In the genomic region with DNA sequence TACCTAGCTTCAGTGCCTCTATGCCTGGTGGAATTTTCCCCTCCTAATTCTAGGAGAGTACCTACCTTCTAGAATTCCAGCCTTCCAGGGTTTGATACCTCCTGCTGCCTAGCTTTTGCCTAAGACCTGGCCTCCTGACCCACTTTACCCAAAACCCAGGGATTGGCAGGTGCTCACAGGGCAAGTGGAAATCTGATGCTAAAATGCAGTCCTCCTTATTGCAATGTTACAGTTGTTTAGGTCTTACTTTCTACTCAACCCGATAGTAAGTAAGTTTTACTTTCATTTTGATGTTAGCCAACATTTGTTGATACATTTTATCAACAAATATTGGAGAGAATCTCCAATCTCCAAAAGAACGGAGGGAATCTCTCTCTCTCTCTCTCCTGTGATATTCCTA, we compare ENCODE assay signal across 13 cellular contexts.
DNase-seq lines count a peak whose midpoint lies in the region; ATAC-seq, FAIRE-seq and TF ChIP-seq lines count a peak whose summit lies in the region.
"Had no signal": no experiment of that assay in that cellular context is flagged by ENCODE, and none has a peak within 500 bp of the region (broad histone marks: within the 10 kb centered on the region; RNA-seq: fewer than 3 reads in every experiment).

No MANE protein-coding gene starts in this region.

- no peaks in the 10 kb centered on the region for H3K27me3 ChIP-seq in GM23338 (ENCODE audit: insufficient read depth)
- no peaks in the 10 kb centered on the region for H3K27me3 ChIP-seq in osteoblast (ENCODE audit: insufficient read depth, low read length)
- no peaks in the 10 kb centered on the region for H3K27me3 ChIP-seq in vagina
- H3K27me3 ChIP-seq: tibial artery had no signal

- intact Hi-C loops in activated CD4-positive, alpha-beta T cell treated with anti-CD3 and anti-CD28 coated beads, Interleukin-2, amount 10 ng/mL, durations not matched to agents 24 days and 14 days (cut with micrococcal nuclease), result no loop called here
- intact Hi-C loops in vagina (cut with DNase I), result no loop called here

- peak overlapping the region; percentile 73 for H3K4me3 Mint-ChIP-seq in activated CD4-positive, alpha-beta T cell treated with anti-CD3 and anti-CD28 coated beads, Interleukin-2, amount 10 ng/mL, durations not matched to agents 24 days and 14 days
- H3K4me3 Mint-ChIP-seq in GM23338, result no peak overlapping the region
- peak overlapping the region; percentile 68 for H3K4me3 Mint-ChIP-seq in activated CD8-positive, alpha-beta T cell treated with anti-CD3 and anti-CD28 coated beads, Interleukin-2, amount 10 ng/mL, durations not matched to agents 7 days and 5 days
- H3K4me3 Mint-ChIP-seq: mesothelial cell of epicardium had no signal

- peak; percentile 65 for DNase-seq in activated CD4-positive, alpha-beta T cell treated with anti-CD3 and anti-CD28 coated beads, Interleukin-2, amount 10 ng/mL, durations not matched to agents 24 days and 14 days
- DNase-seq in activated CD4-positive, alpha-beta T cell treated with anti-CD3 and anti-CD28 coated beads, Interleukin-2, amount 50 U/mL, for 48 hours, result no peak
- DNase-seq in GM23338 (ENCODE audit: low spot score), result no peak
- DNase-seq in activated CD8-positive, alpha-beta T cell treated with anti-CD3 and anti-CD28 coated beads, Interleukin-2, amount 10 ng/mL, durations not matched to agents 7 days and 5 days, result no peak
- DNase-seq in osteoblast (ENCODE audit: insufficient read length, low spot score, missing footprints), result no peak
- DNase-seq in NCI-H524 treated with DMSO at 0.1 percent for 48 hours (lab: John Stamatoyannopoulos, UW), result no peak
- DNase-seq in vagina (ENCODE audit: extremely low spot score in 2 of 2), result no peak
- DNase-seq in GM12891 (ENCODE audit: insufficient read length, low spot score), result no peak
- DNase-seq: ACHN, DMS79, NCI-H1694, tibial artery had no signal

- no peaks in the 10 kb centered on the region for H3K9me2 ChIP-seq in GM23338 (ENCODE audit: insufficient read depth)

- no peak for FAIRE-seq in GM12891 (lab: Jason Lieb, UNC)

- ATAC-seq in GM23338, result peak; percentile 29; the same call in 1 of the 3 replicates
- ATAC-seq in activated CD8-positive, alpha-beta T cell treated with anti-CD3 and anti-CD28 coated beads, Interleukin-2, amount 10 ng/mL, durations not matched to agents 7 days and 5 days, result no peak

- no peaks in the 10 kb centered on the region for H3K9me3 Mint-ChIP-seq in activated CD4-positive, alpha-beta T cell treated with anti-CD3 and anti-CD28 coated beads, Interleukin-2, amount 10 ng/mL, durations not matched to agents 24 days and 14 days
- H3K9me3 Mint-ChIP-seq in GM23338, result no peaks in the 10 kb centered on the region; the same call in 2 of the 3 replicates
- H3K9me3 Mint-ChIP-seq in activated CD8-positive, alpha-beta T cell treated with anti-CD3 and anti-CD28 coated beads, Interleukin-2, amount 10 ng/mL, durations not matched to agents 7 days and 5 days (ENCODE audit: insufficient read depth), result no peaks in the 10 kb centered on the region

- TF ChIP-seq CTCF in GM23338 (conservative IDR thresholded peaks at IDR 0.05; ENCODE audit: low read depth in 2 of 2) (no peak), osteoblast (IDR thresholded peaks at IDR 0.05; ENCODE audit: extremely low read depth, low read depth, low read length) (no peak), vagina (IDR thresholded peaks at IDR 0.05) (no peak)

- peaks cover 12% of the 10 kb centered on the region for H3K4me1 Mint-ChIP-seq in activated CD4-positive, alpha-beta T cell treated with anti-CD3 and anti-CD28 coated beads, Interleukin-2, amount 10 ng/mL, durations not matched to agents 24 days and 14 days
- H3K4me1 Mint-ChIP-seq in GM23338, result peaks cover 10% of the 10 kb centered on the region
- peaks cover 12% of the 10 kb centered on the region for H3K4me1 Mint-ChIP-seq in activated CD8-positive, alpha-beta T cell treated with anti-CD3 and anti-CD28 coated beads, Interleukin-2, amount 10 ng/mL, durations not matched to agents 7 days and 5 days (ENCODE audit: low read depth)
- H3K4me1 Mint-ChIP-seq: mesothelial cell of epicardium had no signal

- CTCF ChIA-PET in activated CD8-positive, alpha-beta T cell treated with anti-CD3 and anti-CD28 coated beads, Interleukin-2, amount 10 ng/mL, durations not matched to agents 7 days and 5 days (lab: Charles Lee), result interaction anchor here (2.1 kb wide), 1 partner anchor 335 kb away, joined by 8 read pairs; no protein-coding TSS in a partner anchor

- TF ChIP-seq POLR2A in vagina (IDR thresholded peaks at IDR 0.05) (no peak), GM12891 (IDR thresholded peaks at IDR 0.05; ENCODE audit: low read depth, low read length) (no peak)

- H3K27ac ChIP-seq in GM23338 (ENCODE audit: low read depth), result no peak overlapping the region
- H3K27ac ChIP-seq in osteoblast (ENCODE audit: low read depth, low read length), result no peak overlapping the region
- H3K27ac ChIP-seq in vagina, result no peak overlapping the region
- H3K27ac ChIP-seq: tibial artery had no signal

- peaks cover 14% of the 10 kb centered on the region for H3K27me3 Mint-ChIP-seq in activated CD4-positive, alpha-beta T cell treated with anti-CD3 and anti-CD28 coated beads, Interleukin-2, amount 10 ng/mL, durations not matched to agents 24 days and 14 days
- H3K27me3 Mint-ChIP-seq in GM23338 (ENCODE audit: insufficient read depth, low read depth, poor library complexity), result no peaks in the 10 kb centered on the region
- no peaks in the 10 kb centered on the region for H3K27me3 Mint-ChIP-seq in activated CD8-positive, alpha-beta T cell treated with anti-CD3 and anti-CD28 coated beads, Interleukin-2, amount 10 ng/mL, durations not matched to agents 7 days and 5 days (ENCODE audit: low read depth)

- H4K20me1 ChIP-seq in GM23338 (replicated peaks; ENCODE audit: insufficient read depth) (no peaks in the 10 kb centered on the region), osteoblast (ENCODE audit: insufficient read depth, low read length) (no peaks in the 10 kb centered on the region)

- no peak overlapping the region for H3K27ac Mint-ChIP-seq in activated CD4-positive, alpha-beta T cell treated with anti-CD3 and anti-CD28 coated beads, Interleukin-2, amount 10 ng/mL, durations not matched to agents 24 days and 14 days
- H3K27ac Mint-ChIP-seq in GM23338, result no peak overlapping the region
- H3K27ac Mint-ChIP-seq in activated CD8-positive, alpha-beta T cell treated with anti-CD3 and anti-CD28 coated beads, Interleukin-2, amount 10 ng/mL, durations not matched to agents 7 days and 5 days, result peak overlapping the region; percentile 75
- H3K27ac Mint-ChIP-seq: mesothelial cell of epicardium had no signal

- H3K4me3 ChIP-seq in GM23338 (no peak overlapping the region), osteoblast (ENCODE audit: insufficient read depth, low read length) (peak overlapping the region; percentile 56), vagina (no peak overlapping the region)
- H3K4me3 ChIP-seq: tibial artery had no signal

- H3K4me2 ChIP-seq in GM23338, result no peak overlapping the region
- peak overlapping the region; percentile 55 for H3K4me2 ChIP-seq in osteoblast (ENCODE audit: insufficient read depth, low read length)

- no peaks in the 10 kb centered on the region for H3F3A ChIP-seq in GM23338 (replicated peaks; ENCODE audit: low read depth)

- no peak overlapping the region for H2AFZ ChIP-seq in GM23338
- peak overlapping the region; percentile 66 for H2AFZ ChIP-seq in osteoblast (ENCODE audit: low read length)

- no peaks in the 10 kb centered on the region for H3K36me3 Mint-ChIP-seq in activated CD4-positive, alpha-beta T cell treated with anti-CD3 and anti-CD28 coated beads, Interleukin-2, amount 10 ng/mL, durations not matched to agents 24 days and 14 days (ENCODE audit: low read depth)
- H3K36me3 Mint-ChIP-seq in GM23338 (ENCODE audit: low read depth), result no peaks in the 10 kb centered on the region; the same call in 2 of the 3 replicates
- no peaks in the 10 kb centered on the region for H3K36me3 Mint-ChIP-seq in activated CD8-positive, alpha-beta T cell treated with anti-CD3 and anti-CD28 coated beads, Interleukin-2, amount 10 ng/mL, durations not matched to agents 7 days and 5 days (ENCODE audit: low read depth)

- H3K9me3 ChIP-seq in osteoblast (ENCODE audit: low read depth, low read length) (no peaks in the 10 kb centered on the region), vagina (no peaks in the 10 kb centered on the region)
- H3K9me3 ChIP-seq: tibial artery had no signal

- POLR2A ChIA-PET in activated CD8-positive, alpha-beta T cell treated with anti-CD3 and anti-CD28 coated beads, Interleukin-2, amount 10 ng/mL, durations not matched to agents 7 days and 5 days (lab: Charles Lee), result interaction anchor here (0.8 kb wide), 1 partner anchor 476 kb away, joined by 3 read pairs; no protein-coding TSS in a partner anchor

- H3K4me1 ChIP-seq in GM23338 (ENCODE audit: insufficient read depth), result peaks cover 15% of the 10 kb centered on the region
- no peaks in the 10 kb centered on the region for H3K4me1 ChIP-seq in osteoblast (ENCODE audit: insufficient read depth, low read length)
- H3K4me1 ChIP-seq in vagina, result no peaks in the 10 kb centered on the region
- H3K4me1 ChIP-seq: tibial artery had no signal

- H3K79me2 ChIP-seq in GM23338 (replicated peaks; ENCODE audit: insufficient read depth) (no peaks in the 10 kb centered on the region), osteoblast (ENCODE audit: insufficient read depth, low read length) (no peaks in the 10 kb centered on the region)

- H3K36me3 ChIP-seq in GM23338 (ENCODE audit: insufficient read depth) (no peaks in the 10 kb centered on the region), osteoblast (ENCODE audit: insufficient read depth, low read length) (no peaks in the 10 kb centered on the region), vagina (no peaks in the 10 kb centered on the region)
- H3K36me3 ChIP-seq: tibial artery had no signal

TF ChIP-seq in GM23338, 12 proteins besides CTCF, POLR2A, EP300 and RAD21 (continues in another document):
- TF ChIP-seq, protein P1, sequence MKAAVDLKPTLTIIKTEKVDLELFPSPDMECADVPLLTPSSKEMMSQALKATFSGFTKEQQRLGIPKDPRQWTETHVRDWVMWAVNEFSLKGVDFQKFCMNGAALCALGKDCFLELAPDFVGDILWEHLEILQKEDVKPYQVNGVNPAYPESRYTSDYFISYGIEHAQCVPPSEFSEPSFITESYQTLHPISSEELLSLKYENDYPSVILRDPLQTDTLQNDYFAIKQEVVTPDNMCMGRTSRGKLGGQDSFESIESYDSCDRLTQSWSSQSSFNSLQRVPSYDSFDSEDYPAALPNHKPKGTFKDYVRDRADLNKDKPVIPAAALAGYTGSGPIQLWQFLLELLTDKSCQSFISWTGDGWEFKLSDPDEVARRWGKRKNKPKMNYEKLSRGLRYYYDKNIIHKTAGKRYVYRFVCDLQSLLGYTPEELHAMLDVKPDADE (IDR thresholded peaks at IDR 0.05), result no peak

TF ChIP-seq in GM12891, 5 proteins besides CTCF, POLR2A, EP300 and RAD21:
- no peak for TF ChIP-seq POU2F2 (IDR thresholded peaks at IDR 0.05; ENCODE audit: low read depth, low read length)
